In genomic region chr7:157500171-157500960, GRCh38 we compare ENCODE assay signal across 25 cellular contexts.
DNase-seq lines count a peak whose midpoint lies in the region; ATAC-seq and TF ChIP-seq lines count a peak whose summit lies in the region.
"Had no signal": no experiment of that assay in that cellular context is flagged by ENCODE, and none has a peak within 500 bp of the region (broad histone marks: within the 10 kb centered on the region; RNA-seq: fewer than 3 reads in every experiment).

No MANE protein-coding gene starts in this region.

- H3K27ac ChIP-seq in endodermal cell (ENCODE audit: low read depth, low read length) (no peak overlapping the region), spleen (no peak overlapping the region)
- H3K27ac ChIP-seq: BLaER1, Peyer's patch, upper lobe of left lung, WERI-Rb-1 had no signal

- peaks cover 38% of the 10 kb centered on the region for H3K27me3 Mint-ChIP-seq in endodermal cell (ENCODE audit: insufficient read depth)

- no peaks in the 10 kb centered on the region for H3K9me3 ChIP-seq in MG63
- H3K9me3 ChIP-seq in endodermal cell (ENCODE audit: control insufficient read depth, low read length) = peaks cover 49% of the 10 kb centered on the region
- H3K9me3 ChIP-seq in spleen = peaks cover 0 to 18% (median 4%) of the 10 kb centered on the region in 8 donors
- H3K9me3 ChIP-seq: BLaER1, Peyer's patch had no signal

- H3K4me3 Mint-ChIP-seq in endodermal cell = no peak overlapping the region

- intact Hi-C loops in spleen (cut with DNase I; ENCODE audit: low total_unique reads) = no loop called here

- WGBS in endodermal cell (ENCODE audit: insufficient coverage in 1 of 2, insufficient read length in 1 of 2), 2 experiments = 92% methylated on average over 11 to 30 of the region's 32 CpGs
- 91 to 96% (median 94%) methylated on average over 29 to 32 of the region's 32 CpGs for WGBS in spleen, 5 donors

- H3K36me3 Mint-ChIP-seq in endodermal cell (ENCODE audit: low read depth) = no peaks in the 10 kb centered on the region

- no peak overlapping the region for H3K27ac Mint-ChIP-seq in endodermal cell

- DNase-seq in activated gamma-delta T cell treated with Interleukin-2 at 50 U/mL for 16 hours = peak; percentile 1
- no peak for DNase-seq in activated gamma-delta T cell (lab: John Stamatoyannopoulos, UW)
- DNase-seq in MG63 = peak; percentile 36
- DNase-seq in endodermal cell = peak; percentile 46
- DNase-seq in spleen = peak; percentile 70
- no peak for DNase-seq in pons (ENCODE audit: low spot score)
- no peak for DNase-seq in AG08396 (ENCODE audit: low spot score)
- DNase-seq: activated CD4-positive, alpha-beta T cell treated with anti-CD3 and anti-CD28 coated beads, Interleukin-2, amount 50 U/mL, for 1 hour; central memory CD4-positive, alpha-beta T cell; DMS79; hypothalamus; KG1; left ventricle myocardium superior; MM.1S; NCI-H1417 treated with DMSO at 0.1 percent for 48 hours; NCI-H2081 treated with DMSO at 0.1 percent for 48 hours; NCI-H226; nucleus accumbens; SIG-M5; T1000; WERI-Rb-1 had no signal

- H3K9ac ChIP-seq in endodermal cell (ENCODE audit: extremely low read depth, low read length, poor library complexity, severe bottlenecking) = no peak overlapping the region
- H3K9ac ChIP-seq: BLaER1 had no signal

- no peak for TF ChIP-seq CTCF in endodermal cell (conservative IDR thresholded peaks at IDR 0.05)
- no peak for TF ChIP-seq CTCF in spleen (IDR thresholded peaks at IDR 0.05 in 8 of 11, conservative IDR thresholded peaks at IDR 0.05 in 3 of 11)

- H3K4me3 ChIP-seq in MG63 (no peak overlapping the region), endodermal cell (ENCODE audit: low read length) (no peak overlapping the region), spleen (no peak overlapping the region)
- H3K4me3 ChIP-seq: BLaER1, Peyer's patch, upper lobe of left lung had no signal

- no peak for TF ChIP-seq POLR2A in spleen (IDR thresholded peaks at IDR 0.05)

- no peak for ATAC-seq in HG02981 (IDR thresholded peaks at IDR 0.05; ENCODE audit: unreplicated experiment)
- ATAC-seq: left ventricle myocardium superior had no signal

- H3K4me1 ChIP-seq in endodermal cell (ENCODE audit: control insufficient read depth, insufficient read depth, low read length) = no peaks in the 10 kb centered on the region
- peaks cover 0 to 20% (median 14%) of the 10 kb centered on the region in 6 donors for H3K4me1 ChIP-seq in spleen
- H3K4me1 ChIP-seq: Peyer's patch had no signal

- H3K9me3 Mint-ChIP-seq in endodermal cell = peaks cover 1% of the 10 kb centered on the region

- H3K27me3 ChIP-seq in MG63 (no peaks in the 10 kb centered on the region), endodermal cell (ENCODE audit: control insufficient read depth, insufficient read depth, low read length, poor library complexity, severe bottlenecking) (no peaks in the 10 kb centered on the region), spleen (replicated peaks in 1 of 7) (peaks cover 0 to 25% (median 0%) of the 10 kb centered on the region in 7 donors)
- H3K27me3 ChIP-seq: BLaER1, Peyer's patch, upper lobe of left lung had no signal

- no peaks in the 10 kb centered on the region for H3K36me3 ChIP-seq in MG63
- H3K36me3 ChIP-seq in endodermal cell (ENCODE audit: control insufficient read depth, insufficient read depth, low read length) = no peaks in the 10 kb centered on the region
- no peaks in the 10 kb centered on the region for H3K36me3 ChIP-seq in spleen
- H3K36me3 ChIP-seq: BLaER1, Peyer's patch, upper lobe of left lung, WERI-Rb-1 had no signal

- no peaks in the 10 kb centered on the region for H3K4me1 Mint-ChIP-seq in endodermal cell

Comparison
In these comparisons a context has a peak if more than half of its experiments do, and no peak if none do; other contexts are left out.
1. DNase-seq: peak in activated gamma-delta T cell treated with Interleukin-2 at 50 U/mL for 16 hours (single experiment), MG63 (single experiment), endodermal cell (single experiment) and spleen (single experiment); none in activated gamma-delta T cell (single experiment), pons (single experiment) and AG08396 (single experiment).